ENCODE assay signal across 17 cellular contexts in genomic region chr12:49000346-49000745, GRCh38. TPM values are rescaled to one million over a fixed set of nuclear protein-coding genes. Genes with fewer than 3 reads are reported as not detected.
DNase-seq lines count a peak whose midpoint lies in the region; TF ChIP-seq lines count a peak whose summit lies in the region.
"Had no signal": no experiment of that assay in that cellular context is flagged by ENCODE, and none has a peak within 500 bp of the region (broad histone marks: within the 10 kb centered on the region; RNA-seq: fewer than 3 reads in every experiment).

No MANE protein-coding gene starts in this region.

- peak overlapping the region in 1 of 3 donors; percentile 49 for H3K27ac Mint-ChIP-seq in IgD-negative memory B cell
- H3K27ac Mint-ChIP-seq in brain = peak overlapping the region; percentile 78 to 96 (median 87)
- H3K27ac Mint-ChIP-seq: activated CD4-positive, alpha-beta T cell treated with anti-CD3 and anti-CD28 coated beads for 36 hours had no signal

- H3K4me3 Mint-ChIP-seq in IgD-negative memory B cell (peak overlapping the region; percentile 30 to 72 (median 62)), brain (peak overlapping the region; percentile 77 to 87 (median 84))

- in situ Hi-C loops in ACHN (cut with HindIII; ENCODE audit: low pct_ligation_motif_present, low pct_unique_long_range_greater_than_20kb, low sequenced_read_pairs) = no loop called here

- H3K9me3 Mint-ChIP-seq in IgD-negative memory B cell = no peaks in the 10 kb centered on the region
- no peaks in the 10 kb centered on the region for H3K9me3 Mint-ChIP-seq in brain
- H3K9me3 Mint-ChIP-seq: activated T-helper 1 cell treated with anti-CD3 and anti-CD28 coated beads, Interleukin-12 subunit alpha, Interleukin-12 subunit beta, Interleukin-2, Interleukin-4 antibody, amounts not matched to agents 30 ng/mL and 10 ng/mL and 1 ng/mL, durations not matched to agents 14 hours and 24 hours and 36 hours; naive B cell had no signal

- no peak overlapping the region for H3K27ac ChIP-seq in tibial artery
- H3K27ac ChIP-seq: breast epithelium, transverse colon had no signal

- intact Hi-C loops in posterior cingulate gyrus (cut with DNase I) = no loop called here
- intact Hi-C loops in tibial artery (cut with DNase I; ENCODE audit: low total_unique reads) = no loop called here

- peaks cover 17% of the 10 kb centered on the region for H3K27me3 Mint-ChIP-seq in IgD-negative memory B cell
- H3K27me3 Mint-ChIP-seq in brain = peaks cover 55% of the 10 kb centered on the region

- H3K4me3 ChIP-seq in MG63 = no peak overlapping the region
- no peak overlapping the region for H3K4me3 ChIP-seq in tibial artery

- H3K4me1 ChIP-seq in tibial artery = peaks cover 8 to 48% (median 33%) of the 10 kb centered on the region in 4 donors

- peaks cover 16% of the 10 kb centered on the region for H3K36me3 ChIP-seq in MG63
- H3K36me3 ChIP-seq in tibial artery = peaks cover 42 to 53% (median 46%) of the 10 kb centered on the region in 3 donors
- H3K36me3 ChIP-seq: breast epithelium had no signal

- H3K9me3 ChIP-seq in MG63 = no peaks in the 10 kb centered on the region
- no peaks in the 10 kb centered on the region for H3K9me3 ChIP-seq in tibial artery
- H3K9me3 ChIP-seq: breast epithelium, transverse colon had no signal

- peaks cover 11 to 19% (median 13%) of the 10 kb centered on the region in 3 donors for H3K4me1 Mint-ChIP-seq in IgD-negative memory B cell
- peaks cover 35% of the 10 kb centered on the region for H3K4me1 Mint-ChIP-seq in brain

- DNase-seq in DMS 273 (lab: John Stamatoyannopoulos, UW; ENCODE audit: unreplicated experiment) = peak; percentile 50
- DNase-seq in DMS 273 treated with DMSO at 0.1 percent for 48 hours (lab: John Stamatoyannopoulos, UW) = no peak
- peak in 6 of 10 donors; percentile 53 to 95 (median 86) for DNase-seq in posterior cingulate gyrus
- no peak for DNase-seq in MG63
- no peak for DNase-seq in ACHN
- DNase-seq in tibial artery = no peak
- DNase-seq: 8988T, naive B cell, NCI-H1417 treated with DMSO at 0.1 percent for 48 hours, NCI-H774, SW 1271, transverse colon had no signal

- H3K36me3 Mint-ChIP-seq in IgD-negative memory B cell = peaks cover 16% of the 10 kb centered on the region
- H3K36me3 Mint-ChIP-seq in brain = peaks cover 41% of the 10 kb centered on the region

- no peak for TF ChIP-seq CTCF in brain (conservative IDR thresholded peaks at IDR 0.05)
- TF ChIP-seq CTCF in tibial artery (IDR thresholded peaks at IDR 0.05) = no peak

- H3K27me3 ChIP-seq in MG63 (no peaks in the 10 kb centered on the region), tibial artery (peaks cover 0 to 70% of the 10 kb centered on the region in 2 donors)

RNA-seq across cellular contexts. Expression of gene DDN, which starts 1.2 kb away (rescaled TPM):
- not detected for polyA plus RNA-seq in IgD-negative memory B cell
- 41.5 TPM for polyA plus RNA-seq in brain (ENCODE audit: insufficient read depth, low read depth, low replicate concordance)
- 0.13 TPM in 1 of 2 replicates, not detected in the other for total RNA-seq in MG63 (2014; rRNA removed; shearing (Covaris generic); ENCODE audit: low replicate concordance)

RNA-seq across cellular contexts. Expression of gene PRKAG1, which starts 18.2 kb away (rescaled TPM):
- polyA plus RNA-seq in IgD-negative memory B cell (45.6 TPM), brain (ENCODE audit: insufficient read depth, low read depth, low replicate concordance) (54.4 TPM)
- 76.4 and 102 TPM in 2 replicates for total RNA-seq in MG63 (2014; rRNA removed; shearing (Covaris generic); ENCODE audit: low replicate concordance)

RNA-seq across cellular contexts. Expression of gene WNT1, which starts 22.2 kb away (rescaled TPM):
- 0.19 TPM for polyA plus RNA-seq in IgD-negative memory B cell
- not detected for polyA plus RNA-seq in brain (ENCODE audit: insufficient read depth, low read depth, low replicate concordance)
- total RNA-seq in MG63 (2014; rRNA removed; shearing (Covaris generic); ENCODE audit: low replicate concordance) = not detected in 2 replicates
- total RNA-seq: activated CD4-positive, alpha-beta T cell treated with anti-CD3 and anti-CD28 coated beads for 36 hours; breast epithelium; transverse colon had no signal

RNA-seq across cellular contexts. Expression of gene WNT10B, which starts 28.8 kb away (rescaled TPM):
- polyA plus RNA-seq in IgD-negative memory B cell (not detected), brain (ENCODE audit: insufficient read depth, low read depth, low replicate concordance) (2.4 TPM)
- 2.7 and 3.6 TPM in 2 replicates for total RNA-seq in MG63 (2014; rRNA removed; shearing (Covaris generic); ENCODE audit: low replicate concordance)

RNA-seq across cellular contexts. Expression of gene ARF3, which starts 43.1 kb away (rescaled TPM):
- polyA plus RNA-seq in IgD-negative memory B cell (20.2 TPM), brain (ENCODE audit: insufficient read depth, low read depth, low replicate concordance) (201 TPM)
- 77.7 and 79.1 TPM in 2 replicates for total RNA-seq in MG63 (2014; rRNA removed; shearing (Covaris generic); ENCODE audit: low replicate concordance)

Comparison
In these comparisons a context has a peak if more than half of its experiments do, and no peak if none do; other contexts are left out.
1. DNase-seq: peak in DMS 273 (single experiment) and posterior cingulate gyrus (6 of 10); none in DMS 273 treated with DMSO at 0.1 percent for 48 hours (single experiment), MG63 (single experiment), ACHN (single experiment) and tibial artery (0 of 2).
2. RNA of gene DDN, which starts 1.2 kb away (polyA plus RNA-seq): 41.5 TPM in brain (single experiment); not detected in IgD-negative memory B cell (single experiment); every median in the first group is over 10 times any median in the second.